ENCODE assay signal across 1 cellular context in genomic region chr10:102827597-102827975, GRCh38.
TF ChIP-seq lines count a peak whose summit lies in the region.

No MANE protein-coding gene starts in this region.

TF ChIP-seq in IMR-90, 13 proteins besides CTCF, POLR2A, EP300 and RAD21 (continued from another document):
- no peak for TF ChIP-seq USF2 (IDR thresholded peaks at IDR 0.05; ENCODE audit: low read depth, low read length)
TF ChIP-seq in IMR-90: peak in this region for 0.
